8 cellular contexts compared by ENCODE assay signal in genomic region chr20:59938221-59938620, GRCh38. TPM values are rescaled to one million over a fixed set of nuclear protein-coding genes. Genes with fewer than 3 reads are reported as not detected.
DNase-seq lines count a peak whose midpoint lies in the region; TF ChIP-seq lines count a peak whose summit lies in the region.

No MANE protein-coding gene starts in this region.

- DNase-seq in Calu3 = no peak
- DNase-seq in RWPE1 (ENCODE audit: low spot score) = peak; percentile 64
- DNase-seq in epidermal melanocyte (ENCODE audit: insufficient read length, low spot score) = peak; percentile 27
- DNase-seq in osteocyte (ENCODE audit: extremely low spot score, unreplicated experiment) = no peak
- DNase-seq in NCI-H69 (lab: John Stamatoyannopoulos, UW) = no peak
- DNase-seq in stimulated activated CD4-positive, alpha-beta T cell treated with anti-CD3 and anti-CD28 coated beads, Interleukin-15, amount 100 ng/mL, for 24 hours = no peak
- no peak for DNase-seq in activated CD4-positive, CD25-positive, alpha-beta regulatory T cell (lab: John Stamatoyannopoulos, UW)
- no peak for DNase-seq in NCI-H226

- intact Hi-C loops in Calu3 (cut with micrococcal nuclease; ENCODE audit: unreplicated experiment) = no loop called here

- POLR2A ChIA-PET in RWPE1 (lab: Yijun Ruan, JAX; ENCODE audit: low non-redundant PET) = no interaction called here

- H3K27ac Mint-ChIP-seq in Calu3 (ENCODE audit: unreplicated experiment) (peak overlapping the region; percentile 81), osteocyte (ENCODE audit: unreplicated experiment) (peak overlapping the region; percentile 54)

- CTCF ChIA-PET in Calu3 (lab: Charles Lee) = interaction anchor here (0.7 to 1.3 kb wide), 3 partner anchors 11 to 341 kb away, joined by 3 to 4 read pairs (median 3); no protein-coding TSS in a partner anchor
- CTCF ChIA-PET in RWPE1 (lab: Yijun Ruan, JAX) = interaction anchor here (0.7 to 1.7 kb wide), 3 partner anchors 88 to 366 kb away, joined by 3 to 6 read pairs (median 4); no protein-coding TSS in a partner anchor

- TF ChIP-seq CTCF in Calu3 (IDR thresholded peaks at IDR 0.05; ENCODE audit: unreplicated experiment) (no peak), RWPE1 (conservative IDR thresholded peaks at IDR 0.05; ENCODE audit: low read depth) (no peak), osteocyte (IDR thresholded peaks at IDR 0.05) (no peak)

- H3K9me3 Mint-ChIP-seq in Calu3 (ENCODE audit: low read depth, unreplicated experiment) (no peaks in the 10 kb centered on the region), osteocyte (ENCODE audit: unreplicated experiment) (no peaks in the 10 kb centered on the region)

- H3K27me3 Mint-ChIP-seq in Calu3 (ENCODE audit: unreplicated experiment) = no peaks in the 10 kb centered on the region
- H3K27me3 Mint-ChIP-seq in osteocyte (ENCODE audit: unreplicated experiment) = no peaks in the 10 kb centered on the region

- TSS peak; percentile 60 for BruUV-seq in Calu3 (replicated peaks; lab: Mats Ljungman, UMichigan)

- H3K4me3 Mint-ChIP-seq in Calu3 (ENCODE audit: low read depth, unreplicated experiment) (peak overlapping the region; percentile 92), osteocyte (ENCODE audit: unreplicated experiment) (peak overlapping the region; percentile 74)

- H3K36me3 Mint-ChIP-seq in Calu3 (ENCODE audit: insufficient read depth, unreplicated experiment) (peaks cover 51% of the 10 kb centered on the region), osteocyte (ENCODE audit: unreplicated experiment) (peaks cover 3% of the 10 kb centered on the region)

- H3K4me1 Mint-ChIP-seq in Calu3 (ENCODE audit: low read depth, unreplicated experiment) (peaks cover 34% of the 10 kb centered on the region), osteocyte (ENCODE audit: unreplicated experiment) (peaks cover 42% of the 10 kb centered on the region)

- H3K27ac ChIP-seq in RWPE1 = peak overlapping the region; percentile 97

RNA-seq across cellular contexts. Expression of gene PPP1R3D, which starts 1.9 kb away (rescaled TPM):
- 16.6 and 17.9 TPM in 2 replicates for total RNA-seq in Calu3 (2022)
- 6.3 and 7.3 TPM in 2 replicates for total RNA-seq in osteocyte

RNA-seq across cellular contexts. Expression of gene FAM217B, which starts 2.0 kb away (rescaled TPM):
- total RNA-seq in Calu3 (2022) = 32.3 and 34.4 TPM in 2 replicates
- total RNA-seq in osteocyte = 16.7 and 17.7 TPM in 2 replicates

RNA-seq across cellular contexts. Expression of gene SYCP2, which starts 4.8 kb away (rescaled TPM):
- total RNA-seq in Calu3 (2022) (56.0 and 58.1 TPM in 2 replicates), osteocyte (1.7 and 2.1 TPM in 2 replicates)

RNA-seq across cellular contexts. Expression of gene CDH26, which starts 20.0 kb away (rescaled TPM):
- total RNA-seq in Calu3 (2022) (0.76 and 1.1 TPM in 2 replicates), osteocyte (0.16 and 0.46 TPM in 2 replicates)

Comparison
In these comparisons a context has a peak if more than half of its experiments do, and no peak if none do; other contexts are left out.
1. DNase-seq: peak in RWPE1 (single experiment) and epidermal melanocyte (single experiment); none in Calu3 (single experiment), osteocyte (single experiment), NCI-H69 (single experiment), stimulated activated CD4-positive, alpha-beta T cell treated with anti-CD3 and anti-CD28 coated beads, Interleukin-15, amount 100 ng/mL, for 24 hours (single experiment), activated CD4-positive, CD25-positive, alpha-beta regulatory T cell (0 of 4) and NCI-H226 (single experiment).
2. RNA of gene SYCP2, which starts 4.8 kb away (total RNA-seq): 56.0 to 58.1 TPM in Calu3; 1.7 to 2.1 TPM in osteocyte; every median in the first group is over 10 times any median in the second.